In genomic region chr11:28169816-28170215, GRCh38 we compare ENCODE assay signal across 16 cellular contexts.
DNase-seq lines count a peak whose midpoint lies in the region; ATAC-seq, FAIRE-seq and TF ChIP-seq lines count a peak whose summit lies in the region.
"Had no signal": no experiment of that assay in that cellular context is flagged by ENCODE, and none has a peak within 500 bp of the region (broad histone marks: within the 10 kb centered on the region; RNA-seq: fewer than 3 reads in every experiment).

No MANE protein-coding gene starts in this region.

- peak; percentile 36 for FAIRE-seq in islet of Langerhans (lab: Jason Lieb, UNC)

- TF ChIP-seq CTCF in HEK293 (tag by site-specific recombination; IDR thresholded peaks at IDR 0.05), result no peak

- peaks cover 0 to 6% (median 0%) of the 10 kb centered on the region in 7 donors for H3K9me3 Mint-ChIP-seq in CD4-positive, CD25-positive, alpha-beta regulatory T cell

- POLR2A ChIA-PET in HEK293 (lab: Yijun Ruan, JAX), result no interaction called here

- no peak overlapping the region for H3K4me3 ChIP-seq in CD4-positive, CD25-positive, alpha-beta regulatory T cell (ENCODE audit: low read depth, low read length)
- H3K4me3 ChIP-seq in HEK293 (ENCODE audit: low read depth, low read length), result no peak overlapping the region
- H3K4me3 ChIP-seq in effector memory CD4-positive, alpha-beta T cell (ENCODE audit: insufficient read depth, low read depth, low read length, poor library complexity, severe bottlenecking), result no peak overlapping the region
- H3K4me3 ChIP-seq: pancreas had no signal

- H3K27ac Mint-ChIP-seq in CD4-positive, CD25-positive, alpha-beta regulatory T cell, result peak overlapping the region in 2 of 3 donors; percentile 16 to 36
- H3K27ac Mint-ChIP-seq in T-helper 17 cell, result peak overlapping the region; percentile 47
- H3K27ac Mint-ChIP-seq: activated B cell treated with CpG ODN at 0.5 μM for 24 hours; activated T-cell treated with anti-CD3 and anti-CD28 coated beads, Interleukin-2, amount 50 U/mL, for 24 hours; brain had no signal

- peaks cover 23% of the 10 kb centered on the region for H3K36me3 Mint-ChIP-seq in CD4-positive, CD25-positive, alpha-beta regulatory T cell
- peaks cover 2% of the 10 kb centered on the region for H3K36me3 Mint-ChIP-seq in T-helper 17 cell (ENCODE audit: low read depth)

- peaks cover 10 to 24% (median 15%) of the 10 kb centered on the region in 4 donors for H3K4me1 Mint-ChIP-seq in CD4-positive, CD25-positive, alpha-beta regulatory T cell
- peaks cover 15% of the 10 kb centered on the region for H3K4me1 Mint-ChIP-seq in T-helper 17 cell
- H3K4me1 Mint-ChIP-seq: brain had no signal

- no peaks in the 10 kb centered on the region for H3K27me3 Mint-ChIP-seq in CD4-positive, CD25-positive, alpha-beta regulatory T cell
- no peaks in the 10 kb centered on the region for H3K27me3 Mint-ChIP-seq in T-helper 17 cell
- H3K27me3 Mint-ChIP-seq: activated B cell treated with CpG ODN at 0.5 μM for 24 hours; activated T-cell treated with anti-CD3 and anti-CD28 coated beads, Interleukin-2, amount 50 U/mL, for 24 hours; brain had no signal

- no peaks in the 10 kb centered on the region for H3K27me3 ChIP-seq in CD4-positive, CD25-positive, alpha-beta regulatory T cell (ENCODE audit: control insufficient read depth, insufficient read depth, low read length)
- H3K27me3 ChIP-seq in effector memory CD4-positive, alpha-beta T cell (replicated peaks; ENCODE audit: control insufficient read depth, insufficient read depth, low read length, poor library complexity, severe bottlenecking), result no peaks in the 10 kb centered on the region
- H3K27me3 ChIP-seq: pancreas had no signal

- ATAC-seq in CD4-positive, CD25-positive, alpha-beta regulatory T cell (ENCODE audit: low read depth in 2 of 2), result peak in 1 of 2 donors; percentile 47
- ATAC-seq in T-helper 17 cell (no peak), HG03139 (IDR thresholded peaks at IDR 0.05; ENCODE audit: unreplicated experiment) (no peak), GM19324 (IDR thresholded peaks at IDR 0.05; ENCODE audit: low FRiP score, unreplicated experiment) (no peak), GM18873 (IDR thresholded peaks at IDR 0.05; ENCODE audit: low FRiP score, unreplicated experiment) (no peak)

- no peaks in the 10 kb centered on the region for H3K4me1 ChIP-seq in CD4-positive, CD25-positive, alpha-beta regulatory T cell (ENCODE audit: control insufficient read depth, insufficient read depth, low read length, poor library complexity, severe bottlenecking)
- no peaks in the 10 kb centered on the region for H3K4me1 ChIP-seq in HEK293 (ENCODE audit: control insufficient read depth, insufficient read depth, low read length)
- H3K4me1 ChIP-seq in effector memory CD4-positive, alpha-beta T cell (ENCODE audit: control insufficient read depth, insufficient read depth, low read length, poor library complexity, severe bottlenecking), result no peaks in the 10 kb centered on the region
- H3K4me1 ChIP-seq: pancreas had no signal

- no peak overlapping the region for H3K4me3 Mint-ChIP-seq in CD4-positive, CD25-positive, alpha-beta regulatory T cell
- H3K4me3 Mint-ChIP-seq in T-helper 17 cell, result no peak overlapping the region
- H3K4me3 Mint-ChIP-seq: activated B cell treated with CpG ODN at 0.5 μM for 24 hours; activated T-cell treated with anti-CD3 and anti-CD28 coated beads, Interleukin-2, amount 50 U/mL, for 24 hours; brain had no signal

- CTCF ChIA-PET in HEK293 (lab: Yijun Ruan, JAX), result no interaction called here

- H3K9me3 ChIP-seq in CD4-positive, CD25-positive, alpha-beta regulatory T cell (ENCODE audit: control insufficient read depth in 2 of 2, low read length in 2 of 2), result no peaks in the 10 kb centered on the region
- no peaks in the 10 kb centered on the region for H3K9me3 ChIP-seq in HEK293 (ENCODE audit: control insufficient read depth, insufficient read depth, low read depth, low read length)
- H3K9me3 ChIP-seq in T-helper 17 cell (ENCODE audit: control insufficient read depth, low read length, poor library complexity, severe bottlenecking), result peaks cover 4% of the 10 kb centered on the region
- H3K9me3 ChIP-seq in effector memory CD4-positive, alpha-beta T cell (ENCODE audit: control insufficient read depth, low read length), result no peaks in the 10 kb centered on the region
- H3K9me3 ChIP-seq: pancreas had no signal

- no peak overlapping the region for H3K27ac ChIP-seq in CD4-positive, CD25-positive, alpha-beta regulatory T cell (ENCODE audit: insufficient read depth, low read length, poor library complexity, severe bottlenecking)
- H3K27ac ChIP-seq in HEK293 (ENCODE audit: extremely low read depth, low read depth, low read length), result no peak overlapping the region
- no peak overlapping the region for H3K27ac ChIP-seq in effector memory CD4-positive, alpha-beta T cell (ENCODE audit: insufficient read depth, low read length, poor library complexity, severe bottlenecking)
- H3K27ac ChIP-seq: pancreas had no signal

- peak in 1 of 3 donors; percentile 19 for DNase-seq in CD4-positive, CD25-positive, alpha-beta regulatory T cell
- no peak for DNase-seq in T-helper 17 cell
- no peak for DNase-seq in effector memory CD4-positive, alpha-beta T cell
- DNase-seq: activated B cell treated with CpG ODN at 0.5 μM for 24 hours; activated T-cell treated with anti-CD3 and anti-CD28 coated beads, Interleukin-2, amount 50 U/mL, for 24 hours; AML-193; hippocampal formation; NCI-H1436 treated with DMSO at 0.1 percent for 48 hours; pancreas; stimulated activated CD4-positive, alpha-beta T cell treated with anti-CD3 and anti-CD28 coated beads, Interleukin-2, amount 100 ng/mL, for 24 hours had no signal

- no peaks in the 10 kb centered on the region for H3K36me3 ChIP-seq in CD4-positive, CD25-positive, alpha-beta regulatory T cell (ENCODE audit: control insufficient read depth, insufficient read depth, low read length)
- H3K36me3 ChIP-seq in HEK293 (ENCODE audit: control insufficient read depth in 2 of 2, insufficient read depth in 1 of 2, low read length in 2 of 2), result peaks cover 0 to 4% of the 10 kb centered on the region in 2 experiments; a peak in 1 of 3 replicates
- H3K36me3 ChIP-seq in effector memory CD4-positive, alpha-beta T cell (ENCODE audit: control insufficient read depth, insufficient read depth, low read length), result no peaks in the 10 kb centered on the region
- H3K36me3 ChIP-seq: pancreas had no signal

TF ChIP-seq in HEK293, 187 proteins besides CTCF, POLR2A, EP300 and RAD21:
- TF ChIP-seq ZNF133 (tag by site-specific recombination; IDR thresholded peaks at IDR 0.05), result no peak
- no peak for TF ChIP-seq ZNF791 (tag by site-specific recombination; IDR thresholded peaks at IDR 0.05)
- no peak for TF ChIP-seq SALL2 (tag by site-specific recombination; IDR thresholded peaks at IDR 0.05; ENCODE audit: borderline replicate concordance)
- TF ChIP-seq EGR2 (tag by site-specific recombination; IDR thresholded peaks at IDR 0.05; ENCODE audit: low read depth), result 0 out of 2 replicates have a peak, but pooled peaks have one; percentile 19
- TF ChIP-seq PBX3 (CRISPR knock-in tag; IDR thresholded peaks at IDR 0.05), result no peak
- TF ChIP-seq ZIC2 (tag by site-specific recombination; IDR thresholded peaks at IDR 0.05), result no peak
